Comparison of ENCODE assay signal across 8 cellular contexts in the genomic region with DNA sequence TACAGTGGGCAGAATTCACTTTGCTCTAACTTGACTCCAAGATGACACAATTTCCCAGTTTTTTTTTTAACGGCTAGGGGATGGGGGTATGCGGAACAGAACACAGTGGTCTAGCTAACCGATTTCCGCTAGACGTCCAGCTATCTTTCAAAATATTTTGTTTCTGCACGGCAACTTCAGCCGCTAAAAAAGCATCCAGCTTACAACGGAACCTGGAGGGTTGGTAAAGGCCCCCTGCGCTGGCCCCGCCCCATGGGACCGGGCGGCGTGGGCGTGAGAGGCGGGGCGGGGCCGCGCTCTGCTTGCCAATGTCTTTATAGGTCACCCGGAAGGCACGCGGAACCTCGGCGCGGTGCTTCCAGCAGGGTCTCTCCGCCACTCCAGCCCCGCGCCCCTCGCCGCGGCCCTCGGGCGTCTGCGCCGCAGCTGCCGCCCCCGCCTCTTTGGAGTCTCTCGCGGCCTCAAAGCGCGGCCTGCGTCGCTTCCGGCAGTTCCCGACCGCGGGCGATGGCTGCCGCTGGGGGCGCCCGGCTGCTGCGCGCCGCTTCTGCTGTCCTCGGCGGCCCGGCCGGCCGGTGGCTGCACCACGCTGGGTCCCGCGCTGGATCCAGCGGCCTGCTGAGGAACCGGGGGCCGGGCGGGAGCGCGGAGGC. TPM values are rescaled to one million over a fixed set of nuclear protein-coding genes. Genes with fewer than 3 reads are reported as not detected.
DNase-seq lines count a peak whose midpoint lies in the region; ATAC-seq, FAIRE-seq and TF ChIP-seq lines count a peak whose summit lies in the region.

A gene with protein sequence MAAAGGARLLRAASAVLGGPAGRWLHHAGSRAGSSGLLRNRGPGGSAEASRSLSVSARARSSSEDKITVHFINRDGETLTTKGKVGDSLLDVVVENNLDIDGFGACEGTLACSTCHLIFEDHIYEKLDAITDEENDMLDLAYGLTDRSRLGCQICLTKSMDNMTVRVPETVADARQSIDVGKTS (plus strand): TSS at position 335 of the 653 bp plus-strand sequence. CDS start 173 bp downstream, at position 508.

- FAIRE-seq in GM12891 (lab: Jason Lieb, UNC) (peak; percentile 89), urothelium cell line (lab: Jason Lieb, UNC) (no peak)

- no peaks in the 10 kb centered on the region for H3K9me3 Mint-ChIP-seq in T-helper 1 cell treated with Interleukin-12 subunit alpha and Interleukin-12 subunit beta and Interleukin-4 antibody, amounts not matched to agents 30 μg/mL and 1 μg/mL, for 36 hours

- H3K36me3 Mint-ChIP-seq in T-helper 1 cell treated with Interleukin-12 subunit alpha and Interleukin-12 subunit beta and Interleukin-4 antibody, amounts not matched to agents 30 μg/mL and 1 μg/mL, for 36 hours (ENCODE audit: low read depth): peaks cover 4% of the 10 kb centered on the region

- DNase-seq in GM12891 (ENCODE audit: insufficient read length, low spot score): peak; percentile 63
- peak; percentile 87 for DNase-seq in NCI-H1105 (lab: John Stamatoyannopoulos, UW)
- peak; percentile 55 for DNase-seq in amniotic stem cell (lab: John Stamatoyannopoulos, UW)
- peak; percentile 91 for DNase-seq in left ventricle myocardium superior
- DNase-seq in pulmonary artery endothelial cell (ENCODE audit: low read depth, low spot score): peak; percentile 37
- peak; percentile 81 for DNase-seq in urothelium cell line (ENCODE audit: low spot score)

- TF ChIP-seq POLR2A in GM12891 (IDR thresholded peaks at IDR 0.05; ENCODE audit: low read depth, low read length): no peak; the same call in 1 of the 2 replicates

- peaks cover 42% of the 10 kb centered on the region for H3K4me1 Mint-ChIP-seq in T-helper 1 cell treated with Interleukin-12 subunit alpha and Interleukin-12 subunit beta and Interleukin-4 antibody, amounts not matched to agents 30 μg/mL and 1 μg/mL, for 36 hours (ENCODE audit: low read depth)

- intact Hi-C loops in left ventricle myocardium superior (cut with micrococcal nuclease): loop anchor here (5.0 kb wide), 1 partner anchor 132 kb away; a partner anchor contains a TSS

- H3K27ac Mint-ChIP-seq in T-helper 1 cell treated with Interleukin-12 subunit alpha and Interleukin-12 subunit beta and Interleukin-4 antibody, amounts not matched to agents 30 μg/mL and 1 μg/mL, for 36 hours: peak within 1 kb of the TSS; percentile 93

- peak within 1 kb of the TSS; percentile 98 for H3K4me3 Mint-ChIP-seq in T-helper 1 cell treated with Interleukin-12 subunit alpha and Interleukin-12 subunit beta and Interleukin-4 antibody, amounts not matched to agents 30 μg/mL and 1 μg/mL, for 36 hours

- no peaks in the 10 kb centered on the region for H3K27me3 Mint-ChIP-seq in T-helper 1 cell treated with Interleukin-12 subunit alpha and Interleukin-12 subunit beta and Interleukin-4 antibody, amounts not matched to agents 30 μg/mL and 1 μg/mL, for 36 hours (ENCODE audit: low read depth)

- ATAC-seq in HG02623 (IDR thresholded peaks at IDR 0.05; ENCODE audit: unreplicated experiment) (peak; percentile 83), left ventricle myocardium superior (peak; percentile 95)

TF ChIP-seq in GM12891, 5 proteins besides CTCF, POLR2A, EP300 and RAD21:
- TF ChIP-seq TAF1 (IDR thresholded peaks at IDR 0.05; ENCODE audit: low read depth, low read length) (0 out of 2 replicates have a peak, but pooled peaks have one; percentile 24), POLR2AphosphoS5 (IDR thresholded peaks at IDR 0.05; ENCODE audit: low read depth, low read length) (no peak)
TF ChIP-seq in GM12891: peak in this region for 1.

RNA-seq across cellular contexts. Expression of the gene that starts here (rescaled TPM):
- polyA plus RNA-seq in GM12891 (2012; ENCODE audit: low read depth, missing spikeins): 5.2 TPM
- total RNA-seq in left ventricle myocardium superior: 23.2 TPM
- 9.5 and 11.2 TPM in 2 replicates for total RNA-seq in pulmonary artery endothelial cell

Comparison
In these comparisons a context has a peak if more than half of its experiments do, and no peak if none do; other contexts are left out.
1. Peak in every context shown above with its lines: DNase-seq and ATAC-seq.
2. DNase-seq: peak in every context shown above with its lines; median percentile 91 in left ventricle myocardium superior; 87 in NCI-H1105; 81 in urothelium cell line; 63 in GM12891; 55 in amniotic stem cell; 37 in pulmonary artery endothelial cell.